Comparison of ENCODE assay signal across 8 cellular contexts in the genomic region with DNA sequence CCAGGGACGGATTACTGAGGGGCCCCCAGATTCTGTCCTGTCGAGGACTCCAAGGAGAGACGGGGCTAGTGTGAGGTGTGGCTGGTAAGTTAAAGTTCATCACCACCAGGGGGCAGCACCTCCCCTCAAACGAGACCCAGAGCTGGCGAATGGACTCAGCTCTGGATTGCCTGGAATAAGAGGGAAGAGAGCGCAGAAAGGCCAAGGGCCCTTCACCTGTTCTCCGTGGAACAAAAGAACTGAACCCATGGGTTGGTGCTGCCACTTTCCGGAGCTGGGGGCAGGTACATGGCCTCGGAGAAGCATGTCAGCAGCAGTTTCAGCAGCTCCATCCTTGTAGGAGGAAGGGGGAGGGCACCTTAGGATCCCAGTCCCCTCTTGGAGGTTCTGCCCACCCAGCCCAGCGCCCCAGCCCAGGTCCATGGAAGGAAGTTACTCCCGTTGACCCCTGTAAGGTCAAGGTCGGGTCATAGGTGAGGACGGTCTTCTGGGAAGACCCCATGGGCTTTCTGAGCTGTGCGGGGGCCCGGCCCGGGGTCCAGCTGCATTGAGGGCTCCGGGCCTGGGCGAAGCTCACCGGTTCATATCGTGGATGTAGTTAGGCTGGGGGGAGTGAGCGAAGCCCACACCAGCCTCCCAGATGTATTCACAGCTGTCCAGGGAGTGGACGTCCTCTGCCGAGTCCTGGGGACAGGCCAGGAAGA. TPM values are rescaled to one million over a fixed set of nuclear protein-coding genes. Genes with fewer than 3 reads are reported as not detected.
DNase-seq lines count a peak whose midpoint lies in the region; ATAC-seq and TF ChIP-seq lines count a peak whose summit lies in the region.

No MANE protein-coding gene starts in this region.

- intact Hi-C loops in cardiac septum (cut with DNase I) (loop anchor here (5.0 kb wide), 3 partner anchors 70 to 240 kb away; no protein-coding TSS in a partner anchor), psoas muscle (cut with DNase I) (loop anchor here (5.0 to 10.0 kb wide), 6 partner anchors 45 to 240 kb away; a partner anchor contains a TSS), uterus (cut with DNase I; ENCODE audit: low total_unique reads) (loop anchor here (10.0 kb wide), 2 partner anchors 53 to 243 kb away; a partner anchor contains a TSS)

- H3K9me3 ChIP-seq in adipocyte (ENCODE audit: control insufficient read depth, low read length) = no peaks in the 10 kb centered on the region
- no peaks in the 10 kb centered on the region for H3K9me3 ChIP-seq in psoas muscle
- no peaks in the 10 kb centered on the region for H3K9me3 ChIP-seq in uterus

- ATAC-seq in psoas muscle = peak; percentile 82 to 94 (median 90)
- no peak for ATAC-seq in GM19328 (IDR thresholded peaks at IDR 0.05; ENCODE audit: unreplicated experiment)

- 34 to 43% (median 36%) methylated on average over 23 of the region's 23 CpGs for WGBS in psoas muscle, 3 donors

- no peaks in the 10 kb centered on the region for H3K4me1 ChIP-seq in adipocyte (ENCODE audit: control insufficient read depth, insufficient read depth, low read length)
- no peaks in the 10 kb centered on the region for H3K4me1 ChIP-seq in psoas muscle
- H3K4me1 ChIP-seq in uterus = no peaks in the 10 kb centered on the region

- H3K27ac ChIP-seq in psoas muscle (no peak overlapping the region), uterus (no peak overlapping the region)

- H3K36me3 ChIP-seq in adipocyte (ENCODE audit: control insufficient read depth, insufficient read depth, low read length, severe bottlenecking) = no peaks in the 10 kb centered on the region
- H3K36me3 ChIP-seq in psoas muscle (ENCODE audit: insufficient read depth in 1 of 2, low read depth in 1 of 2) = no peaks in the 10 kb centered on the region
- no peaks in the 10 kb centered on the region for H3K36me3 ChIP-seq in uterus

- H3K4me3 ChIP-seq in GM12864 (ENCODE audit: low read depth, low read length) = no peak overlapping the region
- H3K4me3 ChIP-seq in adipocyte (ENCODE audit: low read length) = no peak overlapping the region
- H3K4me3 ChIP-seq in psoas muscle = no peak overlapping the region
- no peak overlapping the region for H3K4me3 ChIP-seq in uterus

- no peak for TF ChIP-seq POLR2A in uterus (IDR thresholded peaks at IDR 0.05)

- TF ChIP-seq CTCF in GM12864 (IDR thresholded peaks at IDR 0.05; ENCODE audit: low read depth, low read length, missing control alignments) = peak; percentile 72
- peak; percentile 85 for TF ChIP-seq CTCF in psoas muscle (IDR thresholded peaks at IDR 0.05)
- peak; percentile 68 to 87 (median 78) for TF ChIP-seq CTCF in uterus (IDR thresholded peaks at IDR 0.05)

- DNase-seq in GM12864 (ENCODE audit: low read depth) (peak; percentile 41), NCI-H146 (lab: John Stamatoyannopoulos, UW) (peak; percentile 85), T follicular helper cell (ENCODE audit: low read depth) (peak; percentile 74), adipocyte (ENCODE audit: low read depth) (peak; percentile 95), cardiac septum (ENCODE audit: low spot score) (peak; percentile 90), psoas muscle (peak; percentile 86 to 92), uterus (peak; percentile 88 to 91)

- H3K27me3 ChIP-seq in adipocyte (replicated peaks; ENCODE audit: control insufficient read depth, insufficient read depth, low read length) (peaks cover 15% of the 10 kb centered on the region), psoas muscle (ENCODE audit: insufficient read depth in 3 of 3, low read length in 2 of 3) (no peaks in the 10 kb centered on the region), uterus (no peaks in the 10 kb centered on the region)

- H3K9ac ChIP-seq in adipocyte (ENCODE audit: low read length) = no peak overlapping the region

RNA-seq across cellular contexts. Expression of a gene that starts 10.8 kb away (rescaled TPM):
- total RNA-seq in cardiac septum = 9.0 TPM
- 10 to 100 TPM in 1 of 4 donors, 1 to 10 TPM in 3; 1.7 to 10.4 (median 2.8) TPM for total RNA-seq in psoas muscle
- polyA plus RNA-seq in psoas muscle = 1 to 10 TPM; 2.3 to 4.8 (median 2.3) TPM
- 10 to 100 TPM in 2 of 4 donors, 1 to 10 TPM in 2; 4.4 to 46.2 (median 22.6) TPM for total RNA-seq in uterus

RNA-seq across cellular contexts. Expression of a gene that starts 25.6 kb away (rescaled TPM):
- 20.1 TPM for total RNA-seq in cardiac septum
- total RNA-seq in psoas muscle = 1 to 10 TPM; 1.4 to 3.4 (median 2.7) TPM
- polyA plus RNA-seq in psoas muscle = 1 to 10 TPM; 1.3 to 1.7 (median 1.5) TPM
- 10 to 100 TPM in 1 of 4 donors, 1 to 10 TPM in 3; 4.7 to 25.4 (median 6.7) TPM for total RNA-seq in uterus

RNA-seq across cellular contexts. Expression of a gene that starts 26.1 kb away (rescaled TPM):
- not detected for total RNA-seq in cardiac septum
- total RNA-seq in psoas muscle = not detected
- polyA plus RNA-seq in psoas muscle = under 1 TPM in 1 of 3 donors, not detected in 2; 0.04 TPM
- not detected for total RNA-seq in uterus

RNA-seq across cellular contexts. Expression of a gene that starts 37.7 kb away (rescaled TPM):
- total RNA-seq in cardiac septum (not detected), psoas muscle (not detected), uterus (under 1 TPM in 1 of 4 donors, not detected in 3; 0.46 TPM)
- not detected for polyA plus RNA-seq in psoas muscle

RNA-seq across cellular contexts. Expression of a gene that starts 38.8 kb away (rescaled TPM):
- not detected for total RNA-seq in cardiac septum
- not detected for total RNA-seq in psoas muscle
- polyA plus RNA-seq in psoas muscle = not detected
- total RNA-seq in uterus = 1 to 10 TPM in 2 of 4 donors, not detected in 2; 1.5 to 6.1 TPM

Comparison
In these comparisons a context has a peak if more than half of its experiments do, and no peak if none do; other contexts are left out.
1. DNase-seq: peak in every context shown above with its lines; median percentile 95 in adipocyte; 90 in cardiac septum; 90 in uterus; 89 in psoas muscle; 85 in NCI-H146; 74 in T follicular helper cell; 41 in GM12864.